8 cellular contexts compared by ENCODE assay signal in genomic region chr15:57705746-57706404, GRCh38. TPM values are rescaled to one million over a fixed set of nuclear protein-coding genes. Genes with fewer than 3 reads are reported as not detected.
DNase-seq lines count a peak whose midpoint lies in the region; TF ChIP-seq lines count a peak whose summit lies in the region.

No MANE protein-coding gene starts in this region.

- peak overlapping the region; percentile 88 to 91 (median 88) for H3K4me3 ChIP-seq in breast epithelium
- H3K4me3 ChIP-seq in mesendoderm (ENCODE audit: low read length): no peak overlapping the region
- peak overlapping the region; percentile 79 to 82 for H3K4me3 ChIP-seq in vagina

- H4K8ac ChIP-seq in mesendoderm (ENCODE audit: low read depth, low read length): peak overlapping the region; percentile 87

- no peak for DNase-seq in activated naive CD4-positive, alpha-beta T cell treated with anti-CD3 and anti-CD28 coated beads, Interleukin-2, amount 10 ng/mL, durations not matched to agents 7 days and 5 days
- no peak for DNase-seq in activated naive CD4-positive, alpha-beta T cell (lab: John Stamatoyannopoulos, UW)
- DNase-seq in breast epithelium (ENCODE audit: low spot score in 2 of 2) (no peak), mesendoderm (no peak), vagina (ENCODE audit: extremely low spot score in 2 of 2) (no peak), pons (ENCODE audit: low spot score) (no peak), retina (no peak), OCI-M1 (lab: John Stamatoyannopoulos, UW) (no peak)

- peaks cover 27% of the 10 kb centered on the region for H3K36me3 Mint-ChIP-seq in activated naive CD4-positive, alpha-beta T cell treated with anti-CD3 and anti-CD28 coated beads, Interleukin-2, amount 10 ng/mL, durations not matched to agents 7 days and 5 days

- no peak overlapping the region for H2BK120ac ChIP-seq in mesendoderm (ENCODE audit: low read depth, low read length)

- no CpG with 5 or more reads among the region's 12 CpGs for WGBS in mesendoderm (ENCODE audit: extremely low coverage, insufficient coverage, low lambda C conversion rate)

- H3K4me3 Mint-ChIP-seq in activated naive CD4-positive, alpha-beta T cell treated with anti-CD3 and anti-CD28 coated beads, Interleukin-2, amount 10 ng/mL, durations not matched to agents 7 days and 5 days: peak overlapping the region; percentile 83

- H3K36me3 ChIP-seq in breast epithelium (no peaks in the 10 kb centered on the region), mesendoderm (ENCODE audit: control insufficient read depth, insufficient read depth, low read length) (peaks cover 2% of the 10 kb centered on the region), vagina (peaks cover 0 to 18% of the 10 kb centered on the region in 2 donors)

- H3K23ac ChIP-seq in mesendoderm (ENCODE audit: low read length): no peak overlapping the region

- H4K5ac ChIP-seq in mesendoderm (ENCODE audit: low read length): peak overlapping the region; percentile 76

- H3K56ac ChIP-seq in mesendoderm (ENCODE audit: low read length): peak overlapping the region; percentile 82

- peak overlapping the region; percentile 95 to 97 for H3K27ac ChIP-seq in breast epithelium
- H3K27ac ChIP-seq in mesendoderm (ENCODE audit: low read depth, low read length): no peak overlapping the region
- H3K27ac ChIP-seq in vagina: peak overlapping the region; percentile 93

- no peak overlapping the region for H2BK5ac ChIP-seq in mesendoderm (ENCODE audit: low read length)

- peak overlapping the region; percentile 84 for H3K4ac ChIP-seq in mesendoderm (ENCODE audit: low read depth, low read length)

- H3K27me3 ChIP-seq in breast epithelium (no peaks in the 10 kb centered on the region), mesendoderm (ENCODE audit: insufficient read depth, low read length, poor library complexity) (no peaks in the 10 kb centered on the region), vagina (no peaks in the 10 kb centered on the region)

- H3K18ac ChIP-seq in mesendoderm (ENCODE audit: low read length): peak overlapping the region; percentile 21

- TF ChIP-seq POLR2A in breast epithelium (IDR thresholded peaks at IDR 0.05) (no peak), vagina (IDR thresholded peaks at IDR 0.05) (no peak)

- H3K9me3 ChIP-seq in breast epithelium (no peaks in the 10 kb centered on the region), vagina (no peaks in the 10 kb centered on the region)

- peak overlapping the region; percentile 49 for H3K9ac ChIP-seq in mesendoderm (ENCODE audit: low read length)

- no peaks in the 10 kb centered on the region for H3K27me3 Mint-ChIP-seq in activated naive CD4-positive, alpha-beta T cell treated with anti-CD3 and anti-CD28 coated beads, Interleukin-2, amount 10 ng/mL, durations not matched to agents 7 days and 5 days

- no peak overlapping the region for H2BK15ac ChIP-seq in mesendoderm (replicated peaks; ENCODE audit: low read depth)

- TF ChIP-seq CTCF in breast epithelium (IDR thresholded peaks at IDR 0.05): no peak
- TF ChIP-seq CTCF in vagina (IDR thresholded peaks at IDR 0.05): no peak

- no peaks in the 10 kb centered on the region for H3K9me3 Mint-ChIP-seq in activated naive CD4-positive, alpha-beta T cell treated with anti-CD3 and anti-CD28 coated beads, Interleukin-2, amount 10 ng/mL, durations not matched to agents 7 days and 5 days

- CTCF ChIA-PET in activated naive CD4-positive, alpha-beta T cell treated with anti-CD3 and anti-CD28 coated beads, Interleukin-2, amount 10 ng/mL, durations not matched to agents 7 days and 5 days (lab: Charles Lee): interaction anchor here (2.3 kb wide), 1 partner anchor 145 kb away, joined by 11 read pairs; no protein-coding TSS in a partner anchor

- intact Hi-C loops in breast epithelium (cut with DNase I; ENCODE audit: low total_unique reads) (no loop called here), vagina (cut with DNase I) (loop anchor here (5.0 kb wide), 1 partner anchor 944 kb away; no protein-coding TSS in a partner anchor)

- H3K79me2 ChIP-seq in mesendoderm (ENCODE audit: control insufficient read depth, insufficient read depth, low read length): peaks cover 14% of the 10 kb centered on the region

- no peak overlapping the region for H2AK5ac ChIP-seq in mesendoderm (ENCODE audit: low read length)

- peaks cover 79% of the 10 kb centered on the region for H3K4me1 Mint-ChIP-seq in activated naive CD4-positive, alpha-beta T cell treated with anti-CD3 and anti-CD28 coated beads, Interleukin-2, amount 10 ng/mL, durations not matched to agents 7 days and 5 days

- peak overlapping the region; percentile 57 for H3K4me2 ChIP-seq in mesendoderm (ENCODE audit: low read length)

- peaks cover 10% of the 10 kb centered on the region for H3K79me1 ChIP-seq in mesendoderm (ENCODE audit: low read length)

- peaks cover 0 to 12% of the 10 kb centered on the region in 2 donors for H3K4me1 ChIP-seq in breast epithelium
- peaks cover 2% of the 10 kb centered on the region for H3K4me1 ChIP-seq in mesendoderm (ENCODE audit: control insufficient read depth, low read depth, low read length)
- H3K4me1 ChIP-seq in vagina: peaks cover 54% of the 10 kb centered on the region

- peak overlapping the region; percentile 83 for H3K27ac Mint-ChIP-seq in activated naive CD4-positive, alpha-beta T cell treated with anti-CD3 and anti-CD28 coated beads, Interleukin-2, amount 10 ng/mL, durations not matched to agents 7 days and 5 days

RNA-seq across cellular contexts. Expression of gene POLR2M, which starts 0.6 kb away (rescaled TPM):
- total RNA-seq in breast epithelium (100 to 1,000 TPM in 2 of 3 donors, 10 to 100 TPM in 1; 63.5 to 194 (median 126) TPM), vagina (204 TPM)
- polyA plus RNA-seq in mesendoderm (2013, experiment 1 of 2): 138 TPM
- polyA plus RNA-seq in mesendoderm (2013, experiment 2 of 2): 132 TPM
